In genomic region chr9:94613003-94613402, GRCh38 we compare ENCODE assay signal across 1 cellular context.
TF ChIP-seq lines count a peak whose summit lies in the region.

No MANE protein-coding gene starts in this region.

TF ChIP-seq in K562, 482 proteins besides CTCF, POLR2A, EP300 and RAD21 (continued from another document):
- TF ChIP-seq GATAD2A (IDR thresholded peaks at IDR 0.05) (no peak), ZNF197 (CRISPR knock-in tag; IDR thresholded peaks at IDR 0.05; ENCODE audit: low read depth) (no peak), PRDM10 (IDR thresholded peaks at IDR 0.05; ENCODE audit: partially characterized antibody) (no peak)
